Comparison of ENCODE assay signal across 8 cellular contexts in the genomic region with DNA sequence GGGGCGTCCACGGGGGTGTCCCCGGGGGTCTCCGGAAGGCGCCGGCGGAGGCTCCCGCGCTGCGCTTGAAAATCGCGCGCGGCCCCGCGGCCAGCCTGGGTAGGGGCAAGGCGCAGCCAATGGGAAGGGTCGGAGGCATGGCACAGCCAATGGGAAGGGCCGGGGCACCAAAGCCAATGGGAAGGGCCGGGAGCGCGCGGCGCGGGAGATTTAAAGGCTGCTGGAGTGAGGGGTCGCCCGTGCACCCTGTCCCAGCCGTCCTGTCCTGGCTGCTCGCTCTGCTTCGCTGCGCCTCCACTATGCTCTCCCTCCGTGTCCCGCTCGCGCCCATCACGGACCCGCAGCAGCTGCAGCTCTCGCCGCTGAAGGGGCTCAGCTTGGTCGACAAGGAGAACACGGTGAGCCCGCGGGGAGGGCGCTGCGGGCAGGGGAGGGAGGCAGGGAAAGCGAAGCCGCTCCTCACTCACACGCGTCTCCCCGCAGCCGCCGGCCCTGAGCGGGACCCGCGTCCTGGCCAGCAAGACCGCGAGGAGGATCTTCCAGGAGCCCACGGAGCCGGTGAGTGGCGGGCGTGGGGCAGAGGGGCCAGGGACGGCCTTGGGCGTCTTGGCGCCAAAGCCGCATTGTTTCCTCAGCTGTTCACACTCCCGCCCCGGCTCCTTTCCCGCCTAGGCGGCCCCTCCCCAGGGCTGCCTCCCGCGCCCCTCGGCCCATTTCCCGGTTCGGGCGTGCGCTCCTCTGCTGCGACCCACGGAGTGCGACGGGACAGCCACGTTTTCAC. TPM values are rescaled to one million over a fixed set of nuclear protein-coding genes. Genes with fewer than 3 reads are reported as not detected.
A peak's percentile ranks its signal among the peaks of the same experiment; 100 is the strongest.
DNase-seq lines count a peak whose midpoint lies in the region; ATAC-seq and TF ChIP-seq lines count a peak whose summit lies in the region.

RRM2 (plus strand) TSS at position 240 of the 781 bp plus-strand sequence; CDS start at position 300, 60 bp downstream.

- H3K27me3 ChIP-seq in suprapubic skin, result peaks cover 12% of the 10 kb centered on the region

- TF ChIP-seq CTCF in suprapubic skin (IDR thresholded peaks at IDR 0.05), result no peak

- H3K4me1 ChIP-seq in suprapubic skin, result peaks cover 35% of the 10 kb centered on the region

- no peaks in the 10 kb centered on the region for H3K36me3 ChIP-seq in suprapubic skin

- H3K4me3 ChIP-seq in GM08714 (ENCODE audit: low read length), result peak within 1 kb of the TSS; percentile 75
- peak within 1 kb of the TSS; percentile 67 for H3K4me3 ChIP-seq in suprapubic skin

- H3K27ac ChIP-seq in suprapubic skin, result no peak within 1 kb of the TSS

- no peak for TF ChIP-seq EP300 in suprapubic skin (IDR thresholded peaks at IDR 0.05)

- H3K9me3 ChIP-seq in suprapubic skin, result no peaks in the 10 kb centered on the region

- WGBS in suprapubic skin, result 2% methylated on average over 36 of the region's 81 CpGs

- peak; percentile 64 for ATAC-seq in HG02571 (IDR thresholded peaks at IDR 0.05; ENCODE audit: unreplicated experiment)

- no peak for TF ChIP-seq POLR2A in suprapubic skin (IDR thresholded peaks at IDR 0.05)

- DNase-seq in NCI-H1048 (lab: John Stamatoyannopoulos, UW) (peak; percentile 86), SK-N-DZ (ENCODE audit: low spot score) (peak; percentile 96), glomerular endothelial cell (ENCODE audit: extremely low read depth, low read depth, low spot score) (no peak), occipital lobe (lab: John Stamatoyannopoulos, UW) (peak; percentile 85), suprapubic skin (ENCODE audit: low spot score in 2 of 2) (peak; percentile 93 to 94)
- DNase-seq in activated naive CD4-positive, alpha-beta T cell treated with Interleukin-2 at 50 U/mL for 16 hours, result peak; percentile 88

RNA-seq across cellular contexts. Expression of gene RRM2, which starts in this region (rescaled TPM):
- 126 and 131 TPM in 2 replicates for polyA plus RNA-seq in SK-N-DZ (2014; cell fraction: cytosol; rRNA removed)
- polyA plus RNA-seq in SK-N-DZ (2014; cell fraction: nucleus; rRNA removed), result 60.6 and 127 TPM in 2 replicates
- total RNA-seq in glomerular endothelial cell (21.4 and 26.1 TPM in 2 replicates), occipital lobe (4.8 TPM), suprapubic skin (1 to 10 TPM; 1.1 to 6.0 (median 2.4) TPM)
